8 cellular contexts compared by ENCODE assay signal in genomic region chr1:23168462-23169218, GRCh38. TPM values are rescaled to one million over a fixed set of nuclear protein-coding genes. Genes with fewer than 3 reads are reported as not detected.
DNase-seq lines count a peak whose midpoint lies in the region; ATAC-seq and TF ChIP-seq lines count a peak whose summit lies in the region.

LUZP1 (minus strand) TSS chr1:23168856.

- no peaks in the 10 kb centered on the region for H3K36me3 ChIP-seq in liver (ENCODE audit: control insufficient read depth in 4 of 4, insufficient read depth in 3 of 4, low read depth in 1 of 4, low read length in 3 of 4)

- TF ChIP-seq RAD21 in liver (IDR thresholded peaks at IDR 0.05) = peak in 1 of 2 donors; percentile 22

- H3K9ac ChIP-seq in liver (ENCODE audit: low read depth in 1 of 2, low read length in 2 of 2) = peak within 1 kb of the TSS; percentile 62 to 65

- POLR2A ChIA-PET in activated CD4-positive, alpha-beta memory T cell treated with anti-CD3 and anti-CD28 coated beads, Interleukin-2, amount 10 ng/mL, durations not matched to agents 7 days and 5 days (lab: Charles Lee) = interaction anchor here (0.8 to 5.0 kb wide), 7 partner anchors 9 to 69 kb away, joined by 3 to 26 read pairs (median 12); no protein-coding TSS in a partner anchor

- H3K27me3 Mint-ChIP-seq in activated CD4-positive, alpha-beta memory T cell treated with anti-CD3 and anti-CD28 coated beads, Interleukin-2, amount 10 ng/mL, durations not matched to agents 7 days and 5 days = peaks cover 2% of the 10 kb centered on the region

- no peaks in the 10 kb centered on the region for H3K9me3 Mint-ChIP-seq in activated CD4-positive, alpha-beta memory T cell treated with anti-CD3 and anti-CD28 coated beads, Interleukin-2, amount 10 ng/mL, durations not matched to agents 7 days and 5 days

- H3K9me3 ChIP-seq in liver (ENCODE audit: control insufficient read depth in 4 of 4, low read length in 3 of 4) = no peaks in the 10 kb centered on the region

- DNase-seq in NCI-H187 (lab: John Stamatoyannopoulos, UW) (peak; percentile 53 to 68), NCI-H187 treated with DMSO at 0.1 percent for 48 hours (lab: John Stamatoyannopoulos, UW) (no peak), NCI-H774 (lab: John Stamatoyannopoulos, UW) (peak; percentile 36), dermis microvascular lymphatic vessel endothelial cell (ENCODE audit: low read depth in 2 of 2) (peak; percentile 83 to 94)
- peak; percentile 88 for DNase-seq in activated CD4-positive, alpha-beta memory T cell treated with anti-CD3 and anti-CD28 coated beads, Interleukin-2, amount 10 ng/mL, durations not matched to agents 7 days and 5 days
- DNase-seq in stimulated activated CD4-positive, alpha-beta T cell treated with anti-CD3 and anti-CD28 coated beads, Interleukin-4, amount 100 ng/mL, for 1 hour = peak; percentile 86

- peak within 1 kb of the TSS; percentile 91 for H3K4me3 Mint-ChIP-seq in activated CD4-positive, alpha-beta memory T cell treated with anti-CD3 and anti-CD28 coated beads, Interleukin-2, amount 10 ng/mL, durations not matched to agents 7 days and 5 days

- H3K36me3 Mint-ChIP-seq in activated CD4-positive, alpha-beta memory T cell treated with anti-CD3 and anti-CD28 coated beads, Interleukin-2, amount 10 ng/mL, durations not matched to agents 7 days and 5 days (ENCODE audit: low read depth) = peaks cover 2% of the 10 kb centered on the region

- CTCF ChIA-PET in activated CD4-positive, alpha-beta memory T cell treated with anti-CD3 and anti-CD28 coated beads, Interleukin-2, amount 10 ng/mL, durations not matched to agents 7 days and 5 days (lab: Charles Lee) = interaction anchor here (1.6 to 4.5 kb wide), 3 partner anchors 16 to 69 kb away, joined by 9 to 25 read pairs (median 17); no protein-coding TSS in a partner anchor

- H3K27ac Mint-ChIP-seq in activated CD4-positive, alpha-beta memory T cell treated with anti-CD3 and anti-CD28 coated beads, Interleukin-2, amount 10 ng/mL, durations not matched to agents 7 days and 5 days = peak within 1 kb of the TSS; percentile 74

- H3K4me3 ChIP-seq in liver (ENCODE audit: low read depth in 1 of 3, low read length in 3 of 3) = peak within 1 kb of the TSS; percentile 87 to 96 (median 88)

- no peaks in the 10 kb centered on the region for H3K27me3 ChIP-seq in liver (ENCODE audit: control insufficient read depth in 4 of 4, insufficient read depth in 4 of 4, low read length in 3 of 4)

- H3K27ac ChIP-seq in liver (ENCODE audit: low read depth in 1 of 2, low read length in 2 of 2) = peak within 1 kb of the TSS; percentile 82 to 88

- H3K4me1 Mint-ChIP-seq in activated CD4-positive, alpha-beta memory T cell treated with anti-CD3 and anti-CD28 coated beads, Interleukin-2, amount 10 ng/mL, durations not matched to agents 7 days and 5 days = peaks cover 28% of the 10 kb centered on the region

- ATAC-seq in HG03354 (IDR thresholded peaks at IDR 0.05; ENCODE audit: poor library complexity, severe bottlenecking, unreplicated experiment) = peak; percentile 63

- WGBS in liver = 8% methylated on average over 56 of the region's 56 CpGs

- peaks cover 0 to 8% (median 6%) of the 10 kb centered on the region in 4 donors for H3K4me1 ChIP-seq in liver (ENCODE audit: control insufficient read depth in 4 of 4, insufficient read depth in 4 of 4, low read length in 3 of 4)

- no peak for TF ChIP-seq CTCF in liver (IDR thresholded peaks at IDR 0.05; ENCODE audit: low read depth, low read length, missing input control)

TF ChIP-seq in liver, 16 proteins besides CTCF, POLR2A, EP300 and RAD21:
- TF ChIP-seq FOXA1 (IDR thresholded peaks at IDR 0.05) = no peak
- TF ChIP-seq, protein P1, sequence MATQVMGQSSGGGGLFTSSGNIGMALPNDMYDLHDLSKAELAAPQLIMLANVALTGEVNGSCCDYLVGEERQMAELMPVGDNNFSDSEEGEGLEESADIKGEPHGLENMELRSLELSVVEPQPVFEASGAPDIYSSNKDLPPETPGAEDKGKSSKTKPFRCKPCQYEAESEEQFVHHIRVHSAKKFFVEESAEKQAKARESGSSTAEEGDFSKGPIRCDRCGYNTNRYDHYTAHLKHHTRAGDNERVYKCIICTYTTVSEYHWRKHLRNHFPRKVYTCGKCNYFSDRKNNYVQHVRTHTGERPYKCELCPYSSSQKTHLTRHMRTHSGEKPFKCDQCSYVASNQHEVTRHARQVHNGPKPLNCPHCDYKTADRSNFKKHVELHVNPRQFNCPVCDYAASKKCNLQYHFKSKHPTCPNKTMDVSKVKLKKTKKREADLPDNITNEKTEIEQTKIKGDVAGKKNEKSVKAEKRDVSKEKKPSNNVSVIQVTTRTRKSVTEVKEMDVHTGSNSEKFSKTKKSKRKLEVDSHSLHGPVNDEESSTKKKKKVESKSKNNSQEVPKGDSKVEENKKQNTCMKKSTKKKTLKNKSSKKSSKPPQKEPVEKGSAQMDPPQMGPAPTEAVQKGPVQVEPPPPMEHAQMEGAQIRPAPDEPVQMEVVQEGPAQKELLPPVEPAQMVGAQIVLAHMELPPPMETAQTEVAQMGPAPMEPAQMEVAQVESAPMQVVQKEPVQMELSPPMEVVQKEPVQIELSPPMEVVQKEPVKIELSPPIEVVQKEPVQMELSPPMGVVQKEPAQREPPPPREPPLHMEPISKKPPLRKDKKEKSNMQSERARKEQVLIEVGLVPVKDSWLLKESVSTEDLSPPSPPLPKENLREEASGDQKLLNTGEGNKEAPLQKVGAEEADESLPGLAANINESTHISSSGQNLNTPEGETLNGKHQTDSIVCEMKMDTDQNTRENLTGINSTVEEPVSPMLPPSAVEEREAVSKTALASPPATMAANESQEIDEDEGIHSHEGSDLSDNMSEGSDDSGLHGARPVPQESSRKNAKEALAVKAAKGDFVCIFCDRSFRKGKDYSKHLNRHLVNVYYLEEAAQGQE (IDR thresholded peaks at IDR 0.05) = no peak
- TF ChIP-seq EGR1 (IDR thresholded peaks at IDR 0.05; ENCODE audit: low read depth in 2 of 2) = no peak
- TF ChIP-seq GABPA (IDR thresholded peaks at IDR 0.05 in 1 of 2, conservative IDR thresholded peaks at IDR 0.05 in 1 of 2) = no peak
- TF ChIP-seq, protein P2, sequence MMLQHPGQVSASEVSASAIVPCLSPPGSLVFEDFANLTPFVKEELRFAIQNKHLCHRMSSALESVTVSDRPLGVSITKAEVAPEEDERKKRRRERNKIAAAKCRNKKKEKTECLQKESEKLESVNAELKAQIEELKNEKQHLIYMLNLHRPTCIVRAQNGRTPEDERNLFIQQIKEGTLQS (IDR thresholded peaks at IDR 0.05) = no peak
- TF ChIP-seq, protein P3, sequence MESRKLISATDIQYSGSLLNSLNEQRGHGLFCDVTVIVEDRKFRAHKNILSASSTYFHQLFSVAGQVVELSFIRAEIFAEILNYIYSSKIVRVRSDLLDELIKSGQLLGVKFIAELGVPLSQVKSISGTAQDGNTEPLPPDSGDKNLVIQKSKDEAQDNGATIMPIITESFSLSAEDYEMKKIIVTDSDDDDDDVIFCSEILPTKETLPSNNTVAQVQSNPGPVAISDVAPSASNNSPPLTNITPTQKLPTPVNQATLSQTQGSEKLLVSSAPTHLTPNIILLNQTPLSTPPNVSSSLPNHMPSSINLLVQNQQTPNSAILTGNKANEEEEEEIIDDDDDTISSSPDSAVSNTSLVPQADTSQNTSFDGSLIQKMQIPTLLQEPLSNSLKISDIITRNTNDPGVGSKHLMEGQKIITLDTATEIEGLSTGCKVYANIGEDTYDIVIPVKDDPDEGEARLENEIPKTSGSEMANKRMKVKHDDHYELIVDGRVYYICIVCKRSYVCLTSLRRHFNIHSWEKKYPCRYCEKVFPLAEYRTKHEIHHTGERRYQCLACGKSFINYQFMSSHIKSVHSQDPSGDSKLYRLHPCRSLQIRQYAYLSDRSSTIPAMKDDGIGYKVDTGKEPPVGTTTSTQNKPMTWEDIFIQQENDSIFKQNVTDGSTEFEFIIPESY (IDR thresholded peaks at IDR 0.05) = no peak
- TF ChIP-seq HNF4G (IDR thresholded peaks at IDR 0.05) = no peak
- TF ChIP-seq SP1 (IDR thresholded peaks at IDR 0.05) = peak; percentile 50
- TF ChIP-seq YY1 (IDR thresholded peaks at IDR 0.05) = peak; percentile 55
- peak; percentile 60 for TF ChIP-seq TAF1 (conservative IDR thresholded peaks at IDR 0.05)
- TF ChIP-seq RXRA (IDR thresholded peaks at IDR 0.05) = no peak
- TF ChIP-seq FOXA2 (IDR thresholded peaks at IDR 0.05) = no peak
- TF ChIP-seq HNF4A (conservative IDR thresholded peaks at IDR 0.05) = peak in 1 of 2 donors; percentile 7
- TF ChIP-seq JUND (IDR thresholded peaks at IDR 0.05) = no peak
- TF ChIP-seq, protein P4, sequence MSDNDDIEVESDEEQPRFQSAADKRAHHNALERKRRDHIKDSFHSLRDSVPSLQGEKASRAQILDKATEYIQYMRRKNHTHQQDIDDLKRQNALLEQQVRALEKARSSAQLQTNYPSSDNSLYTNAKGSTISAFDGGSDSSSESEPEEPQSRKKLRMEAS (IDR thresholded peaks at IDR 0.05) = no peak
- no peak for TF ChIP-seq NR2F2 (IDR thresholded peaks at IDR 0.05)

RNA-seq across cellular contexts. Expression of gene LUZP1, which starts in this region (rescaled TPM):
- 10 to 100 TPM; 19.4 to 21.8 TPM for total RNA-seq in activated CD4-positive, alpha-beta memory T cell treated with anti-CD3 and anti-CD28 coated beads, Interleukin-2, amount 10 ng/mL, durations not matched to agents 7 days and 5 days
- 29.1 and 33.6 TPM in 2 replicates for total RNA-seq in dermis microvascular lymphatic vessel endothelial cell
- 1 to 10 TPM; 4.3 to 5.9 TPM for total RNA-seq in liver
- polyA plus RNA-seq in liver = 1 to 10 TPM; 2.6 to 9.3 TPM
